ENCODE assay signal across 19 cellular contexts in the genomic region with DNA sequence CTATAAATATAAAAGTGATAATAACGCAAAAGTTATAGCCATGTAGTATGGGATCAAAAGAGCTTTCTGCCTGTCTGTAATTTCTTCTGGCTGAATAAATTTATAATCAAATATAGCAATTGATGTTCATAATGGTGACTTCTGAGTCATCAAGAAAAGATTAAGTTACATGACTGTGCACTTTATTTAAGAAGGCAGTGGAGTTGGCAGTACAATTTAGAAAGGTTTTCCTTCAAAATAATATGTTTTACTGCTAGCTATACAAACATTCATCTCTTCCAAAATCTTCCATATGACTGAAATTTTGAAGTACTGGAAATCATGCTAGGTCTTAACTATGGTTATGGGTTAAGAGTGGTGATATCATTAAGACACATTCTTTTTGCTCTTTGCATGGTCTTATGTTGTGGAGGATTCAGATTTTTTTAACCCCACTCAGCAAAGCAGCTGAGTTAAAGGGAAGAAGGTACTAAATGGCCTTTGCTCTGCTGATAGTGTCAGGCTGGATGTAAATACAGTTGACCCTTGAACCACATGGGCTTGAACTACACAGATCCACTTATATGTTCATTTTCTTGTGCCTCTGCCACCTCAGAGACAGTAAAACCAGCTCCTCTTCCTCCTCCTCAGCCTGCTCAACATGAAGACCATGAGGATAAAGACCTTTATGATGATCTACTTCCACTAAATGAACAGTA.
DNase-seq lines count a peak whose midpoint lies in the region; TF ChIP-seq lines count a peak whose summit lies in the region.
"Had no signal": no experiment of that assay in that cellular context is flagged by ENCODE, and none has a peak within 500 bp of the region (broad histone marks: within the 10 kb centered on the region; RNA-seq: fewer than 3 reads in every experiment).

No MANE protein-coding gene starts in this region.

- in situ Hi-C loops in astrocyte of the spinal cord (cut with HindIII; ENCODE audit: low sequenced_read_pairs), result no loop called here

- DNase-seq in NCI-H2171 treated with DMSO at 0.1 percent for 48 hours (lab: John Stamatoyannopoulos, UW), result peak; percentile 12
- DNase-seq in NCI-H2171 (lab: John Stamatoyannopoulos, UW), result no peak
- DNase-seq in astrocyte of the spinal cord (ENCODE audit: low read depth, low spot score), result peak; percentile 33
- DNase-seq in fibroblast of pulmonary artery (ENCODE audit: low read depth), result peak; percentile 29
- no peak for DNase-seq in hypothalamus (lab: John Stamatoyannopoulos, UW)
- no peak for DNase-seq in activated CD4-positive, alpha-beta T cell treated with anti-CD3 and anti-CD28 coated beads for 4 hours
- no peak for DNase-seq in NOMO-1 (lab: John Stamatoyannopoulos, UW; ENCODE audit: unreplicated experiment in 2 of 2)
- DNase-seq in cerebellar nuclear complex (lab: John Stamatoyannopoulos, UW), result no peak
- DNase-seq: dorsolateral prefrontal cortex; H9; left ventricle myocardium inferior; NCI-H2107; NCI-H524 treated with DMSO at 0.1 percent for 48 hours; stimulated activated CD4-positive, alpha-beta T cell treated with anti-CD3 and anti-CD28 coated beads, Interleukin-2, amount 100 ng/mL, for 48 hours; stimulated activated naive CD4-positive, alpha-beta T cell treated with Interleukin-2 at 50 U/mL for 16 hours; tibial artery had no signal

- H3K4me3 ChIP-seq in astrocyte of the spinal cord (ENCODE audit: low read depth, low read length) (no peak overlapping the region), fibroblast of pulmonary artery (replicated peaks; ENCODE audit: low read depth, low read length) (no peak overlapping the region)
- H3K4me3 ChIP-seq: breast epithelium, dorsolateral prefrontal cortex, left ventricle myocardium inferior, prostate gland, smooth muscle cell, tibial artery had no signal

- no peak for TF ChIP-seq CTCF in astrocyte of the spinal cord (IDR thresholded peaks at IDR 0.05; ENCODE audit: low read depth, low read length)
- no peak for TF ChIP-seq CTCF in fibroblast of pulmonary artery (IDR thresholded peaks at IDR 0.05; ENCODE audit: low read length, missing control alignments)

Comparison
In these comparisons a context has a peak if more than half of its experiments do, and no peak if none do; other contexts are left out.
1. DNase-seq: peak in NCI-H2171 treated with DMSO at 0.1 percent for 48 hours (single experiment), astrocyte of the spinal cord (single experiment) and fibroblast of pulmonary artery (single experiment); none in NCI-H2171 (single experiment), hypothalamus (0 of 51), activated CD4-positive, alpha-beta T cell treated with anti-CD3 and anti-CD28 coated beads for 4 hours (0 of 2), NOMO-1 (0 of 2) and cerebellar nuclear complex (0 of 2).